Comparison of ENCODE assay signal across 25 cellular contexts in the genomic region with DNA sequence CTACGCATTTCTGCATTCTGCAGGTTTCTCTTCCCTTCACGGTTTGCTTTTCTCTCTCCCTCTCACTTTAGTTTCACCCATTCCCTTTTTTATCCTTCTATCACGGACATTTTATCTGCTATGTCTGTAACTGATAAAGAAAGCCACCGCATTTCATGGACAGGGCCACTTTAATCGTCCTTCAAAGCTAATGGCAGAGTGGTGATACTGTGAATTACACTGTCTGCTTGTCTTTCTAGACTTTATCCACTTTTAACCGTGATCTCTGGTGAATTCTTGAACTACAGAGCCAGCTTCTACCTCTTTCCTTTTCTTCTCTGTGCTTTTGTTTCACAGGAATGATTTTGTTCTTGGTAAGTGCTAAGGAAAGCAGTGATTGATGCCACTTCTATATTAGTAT.
"Had no signal": no experiment of that assay in that cellular context is flagged by ENCODE, and none has a peak within 500 bp of the region (broad histone marks: within the 10 kb centered on the region; RNA-seq: fewer than 3 reads in every experiment).

No MANE protein-coding gene starts in this region.

- H3K4me1 Mint-ChIP-seq: activated CD4-positive, alpha-beta T cell treated with anti-CD3 and anti-CD28 coated beads for 36 hours; activated CD8-positive, alpha-beta memory T cell treated with anti-CD3 and anti-CD28 coated beads, Interleukin-2, amount 10 ng/mL, durations not matched to agents 7 days and 5 days; naive thymus-derived CD4-positive, alpha-beta T cell had no signal

- H3K27me3 Mint-ChIP-seq: activated CD4-positive, alpha-beta T cell treated with anti-CD3 and anti-CD28 coated beads for 36 hours; activated CD8-positive, alpha-beta memory T cell treated with anti-CD3 and anti-CD28 coated beads, Interleukin-2, amount 10 ng/mL, durations not matched to agents 7 days and 5 days; effector memory CD8-positive, alpha-beta T cell; naive thymus-derived CD4-positive, alpha-beta T cell; progenitor cell of endocrine pancreas had no signal

- H3K27ac Mint-ChIP-seq: activated CD4-positive, alpha-beta T cell treated with anti-CD3 and anti-CD28 coated beads for 36 hours; activated CD8-positive, alpha-beta memory T cell treated with anti-CD3 and anti-CD28 coated beads, Interleukin-2, amount 10 ng/mL, durations not matched to agents 7 days and 5 days; activated CD8-positive, alpha-beta T cell treated with anti-CD3 and anti-CD28 coated beads, Interleukin-2, amount 10 ng/mL, durations not matched to agents 7 days and 5 days; activated naive CD4-positive, alpha-beta T cell treated with anti-CD3 and anti-CD28 coated beads, Interleukin-2, amount 50 U/mL, for 72 hours; activated T-helper 2 cell treated with anti-CD3 and anti-CD28 coated beads, Interferon-gamma antibody, Interleukin-2, Interleukin-4, amounts not matched to agents 10 μg/mL and 5 μg/mL and 100 μg/mL, durations not matched to agents 14 hours and 24 hours and 36 hours; effector memory CD8-positive, alpha-beta T cell; naive thymus-derived CD4-positive, alpha-beta T cell; progenitor cell of endocrine pancreas; T-helper 2 cell treated with Interferon-gamma antibody and Interleukin-4, amounts not matched to agents 5 μg/mL and 100 μg/mL, for 36 hours had no signal

- H3K9me3 ChIP-seq: gastroesophageal sphincter, neutrophil, testis, transverse colon had no signal

- H3K27ac ChIP-seq: coronary artery, gastroesophageal sphincter, neutrophil, skin epidermis, testis, transverse colon had no signal

- H3K4me3 ChIP-seq: coronary artery, gastroesophageal sphincter, skin epidermis, testis, transverse colon had no signal

- DNase-seq: activated CD4-positive, alpha-beta T cell treated with anti-CD3 and anti-CD28 coated beads for 36 hours; activated CD4-positive, CD25-positive, alpha-beta regulatory T cell; activated CD8-positive, alpha-beta memory T cell treated with anti-CD3 and anti-CD28 coated beads, Interleukin-2, amount 10 ng/mL, durations not matched to agents 7 days and 5 days; activated CD8-positive, alpha-beta T cell treated with anti-CD3 and anti-CD28 coated beads, Interleukin-2, amount 10 ng/mL, durations not matched to agents 7 days and 5 days; activated T-cell treated with anti-CD3 and anti-CD28 coated beads, Interleukin-2, amount 50 U/mL, for 48 hours; effector memory CD8-positive, alpha-beta T cell; head of caudate nucleus; hypothalamus; midbrain; naive thymus-derived CD4-positive, alpha-beta T cell; stimulated activated CD4-positive, alpha-beta T cell treated with anti-CD3 and anti-CD28 coated beads, Interleukin-12 subunit alpha, Interleukin-12 subunit beta, amount 100 ng/mL, for 4 hours; stimulated activated CD4-positive, alpha-beta T cell treated with anti-CD3 and anti-CD28 coated beads, Interleukin-4, amount 100 ng/mL, for 1 hour; stimulated activated naive CD8-positive, alpha-beta T cell treated with anti-CD3 and anti-CD28 coated beads, Interleukin-15, Interleukin-2, amounts not matched to agents 100 U/mL and 50 U/mL, for 24 hours; T-helper 1 cell; testis; transverse colon had no signal

- H3K4me3 Mint-ChIP-seq: activated CD4-positive, alpha-beta T cell treated with anti-CD3 and anti-CD28 coated beads for 36 hours; activated CD8-positive, alpha-beta memory T cell treated with anti-CD3 and anti-CD28 coated beads, Interleukin-2, amount 10 ng/mL, durations not matched to agents 7 days and 5 days; activated CD8-positive, alpha-beta T cell treated with anti-CD3 and anti-CD28 coated beads, Interleukin-2, amount 10 ng/mL, durations not matched to agents 7 days and 5 days; effector memory CD8-positive, alpha-beta T cell; naive thymus-derived CD4-positive, alpha-beta T cell; T-helper 2 cell treated with Interferon-gamma antibody and Interleukin-4, amounts not matched to agents 5 μg/mL and 100 μg/mL, for 36 hours had no signal

- H3K36me3 ChIP-seq: gastroesophageal sphincter, neutrophil, transverse colon had no signal

- H3K4me1 ChIP-seq: gastroesophageal sphincter, testis, transverse colon had no signal

- H3K27me3 ChIP-seq: gastroesophageal sphincter, neutrophil, testis, transverse colon had no signal

- H3K9me3 Mint-ChIP-seq: activated T-helper 2 cell treated with anti-CD3 and anti-CD28 coated beads, Interferon-gamma antibody, Interleukin-2, Interleukin-4, amounts not matched to agents 10 μg/mL and 5 μg/mL and 100 μg/mL, durations not matched to agents 14 hours and 24 hours and 36 hours; T-helper 2 cell treated with Interferon-gamma antibody and Interleukin-4, amounts not matched to agents 5 μg/mL and 100 μg/mL, for 36 hours had no signal

- H3K36me3 Mint-ChIP-seq: activated CD8-positive, alpha-beta memory T cell treated with anti-CD3 and anti-CD28 coated beads, Interleukin-2, amount 10 ng/mL, durations not matched to agents 7 days and 5 days; activated naive CD4-positive, alpha-beta T cell treated with anti-CD3 and anti-CD28 coated beads, Interleukin-2, amount 50 U/mL, for 72 hours; naive thymus-derived CD4-positive, alpha-beta T cell had no signal

- ATAC-seq: activated CD4-positive, alpha-beta T cell treated with anti-CD3 and anti-CD28 coated beads for 36 hours; activated CD8-positive, alpha-beta memory T cell treated with anti-CD3 and anti-CD28 coated beads, Interleukin-2, amount 10 ng/mL, durations not matched to agents 7 days and 5 days; activated CD8-positive, alpha-beta T cell treated with anti-CD3 and anti-CD28 coated beads, Interleukin-2, amount 10 ng/mL, durations not matched to agents 7 days and 5 days; activated naive CD4-positive, alpha-beta T cell treated with anti-CD3 and anti-CD28 coated beads, Interleukin-2, amount 50 U/mL, for 72 hours; effector memory CD8-positive, alpha-beta T cell; gastroesophageal sphincter; naive thymus-derived CD4-positive, alpha-beta T cell; sciatic nerve; stimulated activated naive CD8-positive, alpha-beta T cell treated with anti-CD3 and anti-CD28 coated beads, Interleukin-15, Interleukin-2, amounts not matched to agents 100 U/mL and 50 U/mL, for 24 hours had no signal
